In genomic region chr16:2117960-2118722, GRCh38 we compare ENCODE assay signal across 1 cellular context.
TF ChIP-seq lines count a peak whose summit lies in the region.

No MANE protein-coding gene starts in this region.

TF ChIP-seq in HEK293, 187 proteins besides CTCF, POLR2A, EP300 and RAD21:
- TF ChIP-seq GLIS1 (tag by site-specific recombination; IDR thresholded peaks at IDR 0.05): 0 out of 2 replicates have a peak, but pooled peaks have one; percentile 25
